1 cellular context compared by ENCODE assay signal in the genomic region with DNA sequence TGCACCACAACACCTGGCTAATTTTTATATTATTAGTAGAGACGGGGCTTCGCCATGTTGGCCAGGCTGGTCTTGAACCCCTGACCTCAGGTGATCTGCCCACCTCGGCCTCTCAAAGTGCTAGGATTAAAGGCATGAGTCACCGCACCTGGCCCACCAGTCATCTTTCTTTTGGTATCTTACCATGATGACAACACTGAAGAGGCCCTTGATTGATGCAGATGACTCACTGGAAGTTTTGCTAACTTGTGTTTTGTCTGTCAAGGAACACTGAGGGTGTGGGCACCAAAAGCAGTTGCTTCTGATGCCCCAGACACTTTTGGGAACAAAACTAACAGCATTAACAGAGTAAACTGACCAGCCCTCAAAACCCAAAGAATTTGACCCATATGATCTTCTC.
TF ChIP-seq lines count a peak whose summit lies in the region.

No MANE protein-coding gene starts in this region.

TF ChIP-seq in SK-N-SH, 30 proteins besides CTCF, POLR2A, EP300 and RAD21 (continued from another document):
- TF ChIP-seq, protein P1, sequence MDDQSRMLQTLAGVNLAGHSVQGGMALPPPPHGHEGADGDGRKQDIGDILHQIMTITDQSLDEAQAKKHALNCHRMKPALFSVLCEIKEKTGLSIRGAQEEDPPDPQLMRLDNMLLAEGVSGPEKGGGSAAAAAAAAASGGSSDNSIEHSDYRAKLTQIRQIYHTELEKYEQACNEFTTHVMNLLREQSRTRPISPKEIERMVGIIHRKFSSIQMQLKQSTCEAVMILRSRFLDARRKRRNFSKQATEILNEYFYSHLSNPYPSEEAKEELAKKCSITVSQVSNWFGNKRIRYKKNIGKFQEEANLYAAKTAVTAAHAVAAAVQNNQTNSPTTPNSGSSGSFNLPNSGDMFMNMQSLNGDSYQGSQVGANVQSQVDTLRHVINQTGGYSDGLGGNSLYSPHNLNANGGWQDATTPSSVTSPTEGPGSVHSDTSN (IDR thresholded peaks at IDR 0.05): peak; percentile 67
- TF ChIP-seq TAF1 (IDR thresholded peaks at IDR 0.05; ENCODE audit: borderline replicate concordance, low read depth, low read length) (no peak), TEAD4 (IDR thresholded peaks at IDR 0.05; ENCODE audit: borderline replicate concordance, insufficient read depth) (no peak), JUND (IDR thresholded peaks at IDR 0.05) (0 out of 2 replicates have a peak, but pooled peaks have one; percentile 26)
- TF ChIP-seq, protein P2, sequence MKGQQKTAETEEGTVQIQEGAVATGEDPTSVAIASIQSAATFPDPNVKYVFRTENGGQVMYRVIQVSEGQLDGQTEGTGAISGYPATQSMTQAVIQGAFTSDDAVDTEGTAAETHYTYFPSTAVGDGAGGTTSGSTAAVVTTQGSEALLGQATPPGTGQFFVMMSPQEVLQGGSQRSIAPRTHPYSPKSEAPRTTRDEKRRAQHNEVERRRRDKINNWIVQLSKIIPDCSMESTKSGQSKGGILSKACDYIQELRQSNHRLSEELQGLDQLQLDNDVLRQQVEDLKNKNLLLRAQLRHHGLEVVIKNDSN (IDR thresholded peaks at IDR 0.05; ENCODE audit: borderline replicate concordance, low read depth): no peak
- TF ChIP-seq, protein P3, sequence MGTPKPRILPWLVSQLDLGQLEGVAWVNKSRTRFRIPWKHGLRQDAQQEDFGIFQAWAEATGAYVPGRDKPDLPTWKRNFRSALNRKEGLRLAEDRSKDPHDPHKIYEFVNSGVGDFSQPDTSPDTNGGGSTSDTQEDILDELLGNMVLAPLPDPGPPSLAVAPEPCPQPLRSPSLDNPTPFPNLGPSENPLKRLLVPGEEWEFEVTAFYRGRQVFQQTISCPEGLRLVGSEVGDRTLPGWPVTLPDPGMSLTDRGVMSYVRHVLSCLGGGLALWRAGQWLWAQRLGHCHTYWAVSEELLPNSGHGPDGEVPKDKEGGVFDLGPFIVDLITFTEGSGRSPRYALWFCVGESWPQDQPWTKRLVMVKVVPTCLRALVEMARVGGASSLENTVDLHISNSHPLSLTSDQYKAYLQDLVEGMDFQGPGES (IDR thresholded peaks at IDR 0.05; ENCODE audit: low read depth, low read length): no peak
